Comparison of ENCODE assay signal across 1 cellular context in genomic region chr5:132386644-132387286, GRCh38.
TF ChIP-seq lines count a peak whose summit lies in the region.

No MANE protein-coding gene starts in this region.

TF ChIP-seq in HepG2, 621 proteins besides CTCF, POLR2A, EP300 and RAD21 (continued from another document):
- TF ChIP-seq ZNF710 (CRISPR knock-in tag; IDR thresholded peaks at IDR 0.05; ENCODE audit: borderline replicate concordance) (no peak), NCOR1 (IDR thresholded peaks at IDR 0.05; ENCODE audit: borderline replicate concordance, low read length) (no peak), ZNF333 (CRISPR knock-in tag; IDR thresholded peaks at IDR 0.05; ENCODE audit: borderline replicate concordance) (no peak), ZNF83 (CRISPR knock-in tag; IDR thresholded peaks at IDR 0.05; ENCODE audit: borderline replicate concordance) (no peak), ZNF276 (CRISPR knock-in tag; IDR thresholded peaks at IDR 0.05; ENCODE audit: low read depth) (peak; percentile 61; the same call in 1 of the 2 replicates), RFXANK (CRISPR knock-in tag; IDR thresholded peaks at IDR 0.05) (no peak), HDAC2 (CRISPR knock-in tag; IDR thresholded peaks at IDR 0.05) (0 out of 2 replicates have a peak, but pooled peaks have one; percentile 30), ZNF138 (CRISPR knock-in tag; IDR thresholded peaks at IDR 0.05; ENCODE audit: low read depth) (no peak), BCL6 (CRISPR knock-in tag; IDR thresholded peaks at IDR 0.05) (no peak), ZFP37 (CRISPR knock-in tag; IDR thresholded peaks at IDR 0.05; ENCODE audit: borderline replicate concordance) (no peak), CERS6 (CRISPR knock-in tag; IDR thresholded peaks at IDR 0.05) (no peak), KMT2B (CRISPR knock-in tag; IDR thresholded peaks at IDR 0.05) (0 out of 2 replicates have a peak, but pooled peaks have one; percentile 23), RARA (CRISPR knock-in tag; IDR thresholded peaks at IDR 0.05) (0 out of 2 replicates have a peak, but pooled peaks have one; percentile 28), USF2 (IDR thresholded peaks at IDR 0.05; ENCODE audit: low read depth, low read length) (0 out of 2 replicates have a peak, but pooled peaks have one; percentile 2), USF2 (CRISPR knock-in tag; IDR thresholded peaks at IDR 0.05; ENCODE audit: borderline replicate concordance) (no peak), FOXK2 (IDR thresholded peaks at IDR 0.05) (no peak), XRCC5 (optimal IDR thresholded peaks at IDR 0.05; ENCODE audit: low read length) (peak; percentile 54), GTF3A (CRISPR knock-in tag; conservative IDR thresholded peaks at IDR 0.05) (no peak)
